In the genomic region with DNA sequence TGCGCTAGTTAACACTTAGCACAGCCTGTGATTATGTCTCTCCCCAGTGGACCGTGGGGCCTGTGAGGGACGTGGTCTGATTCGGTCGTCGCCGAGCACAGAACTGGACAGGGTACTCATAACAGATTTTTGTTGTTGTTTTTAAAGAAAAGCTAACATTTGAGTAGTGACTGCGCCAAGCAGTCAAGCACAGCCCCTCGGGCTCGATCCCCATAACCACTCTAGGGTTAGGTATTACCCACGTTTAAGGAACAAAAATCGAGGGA, we compare ENCODE assay signal across 1 cellular context.
TF ChIP-seq lines count a peak whose summit lies in the region.

No MANE protein-coding gene starts in this region.

TF ChIP-seq in GM23338, 12 proteins besides CTCF, POLR2A, EP300 and RAD21 (continued from another document):
- TF ChIP-seq, protein P1, sequence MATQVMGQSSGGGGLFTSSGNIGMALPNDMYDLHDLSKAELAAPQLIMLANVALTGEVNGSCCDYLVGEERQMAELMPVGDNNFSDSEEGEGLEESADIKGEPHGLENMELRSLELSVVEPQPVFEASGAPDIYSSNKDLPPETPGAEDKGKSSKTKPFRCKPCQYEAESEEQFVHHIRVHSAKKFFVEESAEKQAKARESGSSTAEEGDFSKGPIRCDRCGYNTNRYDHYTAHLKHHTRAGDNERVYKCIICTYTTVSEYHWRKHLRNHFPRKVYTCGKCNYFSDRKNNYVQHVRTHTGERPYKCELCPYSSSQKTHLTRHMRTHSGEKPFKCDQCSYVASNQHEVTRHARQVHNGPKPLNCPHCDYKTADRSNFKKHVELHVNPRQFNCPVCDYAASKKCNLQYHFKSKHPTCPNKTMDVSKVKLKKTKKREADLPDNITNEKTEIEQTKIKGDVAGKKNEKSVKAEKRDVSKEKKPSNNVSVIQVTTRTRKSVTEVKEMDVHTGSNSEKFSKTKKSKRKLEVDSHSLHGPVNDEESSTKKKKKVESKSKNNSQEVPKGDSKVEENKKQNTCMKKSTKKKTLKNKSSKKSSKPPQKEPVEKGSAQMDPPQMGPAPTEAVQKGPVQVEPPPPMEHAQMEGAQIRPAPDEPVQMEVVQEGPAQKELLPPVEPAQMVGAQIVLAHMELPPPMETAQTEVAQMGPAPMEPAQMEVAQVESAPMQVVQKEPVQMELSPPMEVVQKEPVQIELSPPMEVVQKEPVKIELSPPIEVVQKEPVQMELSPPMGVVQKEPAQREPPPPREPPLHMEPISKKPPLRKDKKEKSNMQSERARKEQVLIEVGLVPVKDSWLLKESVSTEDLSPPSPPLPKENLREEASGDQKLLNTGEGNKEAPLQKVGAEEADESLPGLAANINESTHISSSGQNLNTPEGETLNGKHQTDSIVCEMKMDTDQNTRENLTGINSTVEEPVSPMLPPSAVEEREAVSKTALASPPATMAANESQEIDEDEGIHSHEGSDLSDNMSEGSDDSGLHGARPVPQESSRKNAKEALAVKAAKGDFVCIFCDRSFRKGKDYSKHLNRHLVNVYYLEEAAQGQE (IDR thresholded peaks at IDR 0.05; ENCODE audit: unreplicated experiment): no peak
- TF ChIP-seq POLR2AphosphoS5 (IDR thresholded peaks at IDR 0.05; ENCODE audit: low read depth): no peak
- no peak for TF ChIP-seq JUNB (IDR thresholded peaks at IDR 0.05; ENCODE audit: unreplicated experiment)
- TF ChIP-seq NANOG (IDR thresholded peaks at IDR 0.05; ENCODE audit: borderline replicate concordance): no peak
